8 cellular contexts compared by ENCODE assay signal in the genomic region with DNA sequence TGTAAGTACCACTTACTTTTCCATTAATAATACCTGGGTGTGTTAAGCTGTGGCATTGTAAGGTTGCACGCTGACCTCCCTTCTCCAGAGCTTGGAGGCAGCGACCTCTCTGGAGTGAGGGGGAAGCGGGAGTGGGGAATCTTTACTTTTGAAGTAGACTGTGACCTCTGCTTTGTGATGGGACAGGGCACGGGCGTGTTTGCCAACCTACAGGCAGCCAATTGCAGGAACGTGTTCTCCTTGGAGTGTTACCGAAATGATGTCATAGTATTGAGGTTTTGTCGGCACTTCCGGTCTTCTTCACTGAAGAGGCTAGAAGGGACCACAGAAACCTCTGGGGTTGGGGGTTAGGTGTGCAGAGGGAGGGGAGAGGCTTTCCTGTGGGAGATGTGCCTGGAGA. TPM values are rescaled to one million over a fixed set of nuclear protein-coding genes. Genes with fewer than 3 reads are reported as not detected.
A peak's percentile ranks its signal among the peaks of the same experiment; 100 is the strongest.
DNase-seq lines count a peak whose midpoint lies in the region; ATAC-seq lines count a peak whose summit lies in the region.

No MANE protein-coding gene starts in this region.

- peaks cover 24% of the 10 kb centered on the region for H3K27me3 ChIP-seq in iPS-20b (ENCODE audit: insufficient read depth, low read length)

- POLR2A ChIA-PET in activated naive CD8-positive, alpha-beta T cell treated with anti-CD3 and anti-CD28 coated beads, Interleukin-2, amount 10 ng/mL, durations not matched to agents 7 days and 5 days (lab: Charles Lee), result no interaction called here

- H3K9me3 ChIP-seq in iPS-20b (ENCODE audit: insufficient read depth, low read depth, low read length), result 0 out of 2 replicates have a peak, but pooled peaks cover under 1% of the 10 kb centered on the region

- peaks cover 15% of the 10 kb centered on the region for H3K4me1 ChIP-seq in iPS-20b (ENCODE audit: insufficient read depth, low read length)

- no peak overlapping the region for H3K27ac Mint-ChIP-seq in activated naive CD8-positive, alpha-beta T cell treated with anti-CD3 and anti-CD28 coated beads, Interleukin-2, amount 10 ng/mL, durations not matched to agents 7 days and 5 days
- no peak overlapping the region for H3K27ac Mint-ChIP-seq in stimulated activated naive B cell treated with anti-CD40 and anti-IgM and Interleukin-4, amounts not matched to agents 10 μg/mL and 1 μg/mL and 100 μg/mL, for 72 hours

- no peaks in the 10 kb centered on the region for H3K36me3 Mint-ChIP-seq in activated T-cell treated with anti-CD3 and anti-CD28 coated beads, Interleukin-2, amount 50 U/mL, for 4 hours (ENCODE audit: insufficient read depth)
- H3K36me3 Mint-ChIP-seq in activated naive CD8-positive, alpha-beta T cell treated with anti-CD3 and anti-CD28 coated beads, Interleukin-2, amount 10 ng/mL, durations not matched to agents 7 days and 5 days, result no peaks in the 10 kb centered on the region
- no peaks in the 10 kb centered on the region for H3K36me3 Mint-ChIP-seq in stimulated activated naive B cell treated with anti-CD40 and anti-IgM and Interleukin-4, amounts not matched to agents 10 μg/mL and 1 μg/mL and 100 μg/mL, for 72 hours

- peak overlapping the region; percentile 95 for H3K4me3 ChIP-seq in iPS-20b (ENCODE audit: low read length)

- no peak for ATAC-seq in activated T-cell treated with anti-CD3 and anti-CD28 coated beads, Interleukin-2, amount 50 U/mL, for 4 hours
- no peak for ATAC-seq in activated naive CD8-positive, alpha-beta T cell treated with anti-CD3 and anti-CD28 coated beads, Interleukin-2, amount 10 ng/mL, durations not matched to agents 7 days and 5 days (ENCODE audit: low read depth)
- no peak for ATAC-seq in stimulated activated naive B cell treated with anti-CD40 and anti-IgM and Interleukin-4, amounts not matched to agents 10 μg/mL and 1 μg/mL and 100 μg/mL, for 72 hours (replicated peaks)
- no peak for ATAC-seq in HG03196 (IDR thresholded peaks at IDR 0.05; ENCODE audit: unreplicated experiment)
- ATAC-seq in GM18873 (IDR thresholded peaks at IDR 0.05; ENCODE audit: low FRiP score, unreplicated experiment), result no peak

- H3K36me3 ChIP-seq in iPS-20b (ENCODE audit: insufficient read depth, low read depth, low read length), result no peaks in the 10 kb centered on the region

- H3K9ac ChIP-seq in iPS-20b (ENCODE audit: low read depth, low read length), result peak overlapping the region; percentile 70; the same call in 1 of the 2 replicates

- H3K9me3 Mint-ChIP-seq in activated T-cell treated with anti-CD3 and anti-CD28 coated beads, Interleukin-2, amount 50 U/mL, for 4 hours, result no peaks in the 10 kb centered on the region
- H3K9me3 Mint-ChIP-seq in activated naive CD8-positive, alpha-beta T cell treated with anti-CD3 and anti-CD28 coated beads, Interleukin-2, amount 10 ng/mL, durations not matched to agents 7 days and 5 days, result no peaks in the 10 kb centered on the region
- H3K9me3 Mint-ChIP-seq in stimulated activated naive B cell treated with anti-CD40 and anti-IgM and Interleukin-4, amounts not matched to agents 10 μg/mL and 1 μg/mL and 100 μg/mL, for 72 hours, result no peaks in the 10 kb centered on the region

- peaks cover 26% of the 10 kb centered on the region for H3K27me3 Mint-ChIP-seq in activated T-cell treated with anti-CD3 and anti-CD28 coated beads, Interleukin-2, amount 50 U/mL, for 4 hours (ENCODE audit: low read depth)
- peaks cover 47% of the 10 kb centered on the region for H3K27me3 Mint-ChIP-seq in activated naive CD8-positive, alpha-beta T cell treated with anti-CD3 and anti-CD28 coated beads, Interleukin-2, amount 10 ng/mL, durations not matched to agents 7 days and 5 days
- peaks cover 21 to 30% of the 10 kb centered on the region in 2 donors for H3K27me3 Mint-ChIP-seq in stimulated activated naive B cell treated with anti-CD40 and anti-IgM and Interleukin-4, amounts not matched to agents 10 μg/mL and 1 μg/mL and 100 μg/mL, for 72 hours

- peaks cover 15% of the 10 kb centered on the region for H3K4me1 Mint-ChIP-seq in activated T-cell treated with anti-CD3 and anti-CD28 coated beads, Interleukin-2, amount 50 U/mL, for 4 hours (ENCODE audit: low read depth)
- H3K4me1 Mint-ChIP-seq in activated naive CD8-positive, alpha-beta T cell treated with anti-CD3 and anti-CD28 coated beads, Interleukin-2, amount 10 ng/mL, durations not matched to agents 7 days and 5 days, result peaks cover 18% of the 10 kb centered on the region
- H3K4me1 Mint-ChIP-seq in stimulated activated naive B cell treated with anti-CD40 and anti-IgM and Interleukin-4, amounts not matched to agents 10 μg/mL and 1 μg/mL and 100 μg/mL, for 72 hours, result peaks cover 12 to 21% of the 10 kb centered on the region in 2 donors

- peak overlapping the region; percentile 87 for H3K4me3 Mint-ChIP-seq in activated T-cell treated with anti-CD3 and anti-CD28 coated beads, Interleukin-2, amount 50 U/mL, for 4 hours
- peak overlapping the region; percentile 67 for H3K4me3 Mint-ChIP-seq in activated naive CD8-positive, alpha-beta T cell treated with anti-CD3 and anti-CD28 coated beads, Interleukin-2, amount 10 ng/mL, durations not matched to agents 7 days and 5 days
- H3K4me3 Mint-ChIP-seq in stimulated activated naive B cell treated with anti-CD40 and anti-IgM and Interleukin-4, amounts not matched to agents 10 μg/mL and 1 μg/mL and 100 μg/mL, for 72 hours, result peak overlapping the region; percentile 93 to 98

- no peak for DNase-seq in activated T-cell treated with anti-CD3 and anti-CD28 coated beads, Interleukin-2, amount 50 U/mL, for 4 hours
- DNase-seq in activated T-cell treated with anti-CD3 and anti-CD28 coated beads for 4 hours (no peak), SIG-M5 (lab: John Stamatoyannopoulos, UW) (no peak)
- peak; percentile 31 for DNase-seq in activated naive CD8-positive, alpha-beta T cell treated with anti-CD3 and anti-CD28 coated beads, Interleukin-2, amount 10 ng/mL, durations not matched to agents 7 days and 5 days
- no peak for DNase-seq in stimulated activated naive B cell treated with anti-CD40 and anti-IgM and Interleukin-4, amounts not matched to agents 10 μg/mL and 1 μg/mL and 100 μg/mL, for 72 hours

- H3K27ac ChIP-seq in iPS-20b (ENCODE audit: low read length), result no peak overlapping the region

RNA-seq across cellular contexts. Expression of a gene that starts 2.1 kb away (rescaled TPM):
- total RNA-seq in activated T-cell treated with anti-CD3 and anti-CD28 coated beads, Interleukin-2, amount 50 U/mL, for 4 hours, result 1 to 10 TPM in 1 of 3 donors, under 1 TPM in 2; 0.49 to 1.1 (median 0.87) TPM
- under 1 TPM; 0.40 to 0.47 TPM for total RNA-seq in activated naive CD8-positive, alpha-beta T cell treated with anti-CD3 and anti-CD28 coated beads, Interleukin-2, amount 10 ng/mL, durations not matched to agents 7 days and 5 days
